ENCODE assay signal across 8 cellular contexts in the genomic region with DNA sequence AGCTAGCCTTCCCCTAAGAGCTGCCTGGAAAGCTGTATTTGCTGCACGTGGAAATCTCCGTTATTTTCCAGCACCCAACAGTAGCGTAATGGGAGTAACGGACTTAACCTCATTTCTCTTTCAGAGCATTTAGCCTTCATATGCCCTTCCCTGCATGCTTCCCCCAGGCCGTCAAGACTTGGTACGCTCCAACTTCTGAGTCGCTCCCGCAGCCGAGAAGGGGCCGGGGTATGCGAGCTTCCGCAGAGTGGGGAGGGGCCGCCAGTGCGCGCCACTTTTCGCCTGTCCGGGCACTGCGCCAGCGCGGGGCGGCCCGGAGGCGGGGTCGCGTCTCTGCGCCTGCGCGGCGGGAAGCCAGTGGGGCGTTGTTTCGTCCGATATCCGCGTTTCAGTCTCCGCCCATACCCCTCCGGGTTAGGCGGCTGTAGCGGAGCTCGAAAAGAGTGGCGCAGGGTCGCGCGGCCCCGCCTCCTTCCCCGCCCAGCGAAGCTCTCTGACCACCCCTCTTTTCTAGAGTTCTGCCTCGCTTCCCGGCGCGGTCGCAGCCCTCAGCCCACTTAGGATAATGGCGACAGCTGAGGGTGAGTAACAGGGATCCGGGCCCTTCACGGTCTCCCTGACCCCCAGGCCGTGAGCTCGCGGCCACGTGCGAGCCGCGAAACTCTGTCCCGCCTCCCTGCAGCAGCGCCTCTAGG. TPM values are rescaled to one million over a fixed set of nuclear protein-coding genes. Genes with fewer than 3 reads are reported as not detected.
DNase-seq lines count a peak whose midpoint lies in the region; ATAC-seq and TF ChIP-seq lines count a peak whose summit lies in the region.

A gene with protein sequence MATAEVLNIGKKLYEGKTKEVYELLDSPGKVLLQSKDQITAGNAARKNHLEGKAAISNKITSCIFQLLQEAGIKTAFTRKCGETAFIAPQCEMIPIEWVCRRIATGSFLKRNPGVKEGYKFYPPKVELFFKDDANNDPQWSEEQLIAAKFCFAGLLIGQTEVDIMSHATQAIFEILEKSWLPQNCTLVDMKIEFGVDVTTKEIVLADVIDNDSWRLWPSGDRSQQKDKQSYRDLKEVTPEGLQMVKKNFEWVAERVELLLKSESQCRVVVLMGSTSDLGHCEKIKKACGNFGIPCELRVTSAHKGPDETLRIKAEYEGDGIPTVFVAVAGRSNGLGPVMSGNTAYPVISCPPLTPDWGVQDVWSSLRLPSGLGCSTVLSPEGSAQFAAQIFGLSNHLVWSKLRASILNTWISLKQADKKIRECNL (plus strand): TSS at position 513 of the 695 bp plus-strand sequence. CDS start 53 bp downstream, at position 566.

- DNase-seq in AG10803 (ENCODE audit: low read depth) (peak; percentile 90), NCI-H460 (ENCODE audit: extremely low read depth, low read depth) (peak; percentile 88), cerebellum (ENCODE audit: low spot score) (peak; percentile 92), kidney epithelial cell (ENCODE audit: low read depth) (peak; percentile 65)
- DNase-seq in activated CD4-positive, alpha-beta T cell treated with anti-CD3 and anti-CD28 coated beads for 1 hour = peak; percentile 97
- peak; percentile 92 for DNase-seq in stimulated activated CD4-positive, alpha-beta T cell treated with anti-CD3 and anti-CD28 coated beads, Interleukin-15, amount 100 ng/mL, for 48 hours (ENCODE audit: low read depth in 2 of 2)

- TF ChIP-seq CTCF in AG10803 (conservative IDR thresholded peaks at IDR 0.05; ENCODE audit: low read length) = no peak
- TF ChIP-seq CTCF in kidney epithelial cell (IDR thresholded peaks at IDR 0.05; ENCODE audit: insufficient read depth, low read length, poor library complexity, severe bottlenecking) = no peak

- H3K4me3 ChIP-seq in AG10803 (ENCODE audit: low read length) = peak within 1 kb of the TSS; percentile 78
- peak within 1 kb of the TSS; percentile 76 for H3K4me3 ChIP-seq in kidney epithelial cell (ENCODE audit: low read depth, low read length)

- no peaks in the 10 kb centered on the region for H3K27me3 ChIP-seq in kidney epithelial cell (ENCODE audit: control insufficient read depth, insufficient read depth, low read length)

- ATAC-seq in GM19043 (IDR thresholded peaks at IDR 0.05; ENCODE audit: low read depth, unreplicated experiment) (peak; percentile 60), HG03378 (IDR thresholded peaks at IDR 0.05; ENCODE audit: unreplicated experiment) (peak; percentile 64)

- no peaks in the 10 kb centered on the region for H3K36me3 ChIP-seq in kidney epithelial cell (ENCODE audit: control insufficient read depth, insufficient read depth, low read length)

RNA-seq across cellular contexts. Expression of the gene that starts here (rescaled TPM):
- 127 and 144 TPM in 2 replicates for total RNA-seq in NCI-H460 (2014; rRNA removed; shearing (Covaris generic))
- polyA plus RNA-seq in NCI-H460 (2014; cell fraction: nucleus; rRNA removed) = 117 and 157 TPM in 2 replicates
- total RNA-seq in cerebellum (27.6 TPM), kidney epithelial cell (74.0 and 88.5 TPM in 2 replicates)

Comparison
In these comparisons a context has a peak if more than half of its experiments do, and no peak if none do; other contexts are left out.
1. Peak in every context shown above with its lines: DNase-seq, ATAC-seq and H3K4me3 ChIP-seq.